In genomic region chr1:99348375-99349132, GRCh38 we compare ENCODE assay signal across 18 cellular contexts.
"Had no signal": no experiment of that assay in that cellular context is flagged by ENCODE, and none has a peak within 500 bp of the region (broad histone marks: within the 10 kb centered on the region; RNA-seq: fewer than 3 reads in every experiment).

No MANE protein-coding gene starts in this region.

- DNase-seq: activated CD4-positive, alpha-beta T cell treated with anti-CD3 and anti-CD28 coated beads for 1 hour; activated CD4-positive, alpha-beta T cell treated with anti-CD3 and anti-CD28 coated beads, Interleukin-2, amount 50 U/mL, for 48 hours; activated naive CD4-positive, alpha-beta T cell treated with anti-CD3 and anti-CD28 coated beads for 36 hours; activated T-cell treated with anti-CD3 and anti-CD28 coated beads, Interleukin-2, amount 50 U/mL, for 1 hour; caudate nucleus; naive thymus-derived CD8-positive, alpha-beta T cell; right cardiac atrium; small intestine; stimulated activated CD4-positive, alpha-beta T cell treated with anti-CD3 and anti-CD28 coated beads, Interleukin-4, amount 100 ng/mL, for 4 hours; stimulated activated CD8-positive, alpha-beta memory T cell treated with anti-CD3 and anti-CD28 coated beads, Interleukin-4, amount 100 ng/mL, for 48 hours; stimulated activated naive CD8-positive, alpha-beta T cell treated with anti-CD3 and anti-CD28 coated beads, Interleukin-15, Interleukin-2, amounts not matched to agents 100 U/mL and 50 U/mL, for 24 hours; T-helper 1 cell; T1000; transverse colon had no signal

- H3K79me2 ChIP-seq: hepatocyte had no signal

- H3K4me1 Mint-ChIP-seq: naive thymus-derived CD8-positive, alpha-beta T cell had no signal

- H3K27ac ChIP-seq: hepatocyte, transverse colon, VCaP had no signal

- H2AFZ ChIP-seq: hepatocyte had no signal

- H3K4me3 ChIP-seq: hepatocyte, transverse colon had no signal

- H3K36me3 Mint-ChIP-seq: naive thymus-derived CD8-positive, alpha-beta T cell had no signal

- H3K4me1 ChIP-seq: transverse colon had no signal

- H3K4me2 ChIP-seq: hepatocyte had no signal

- H3K27me3 Mint-ChIP-seq: progenitor cell of endocrine pancreas had no signal

- H3K36me3 ChIP-seq: transverse colon had no signal

- H3K27me3 ChIP-seq: hepatocyte, transverse colon had no signal

- H3K27ac Mint-ChIP-seq: activated naive CD4-positive, alpha-beta T cell treated with anti-CD3 and anti-CD28 coated beads for 36 hours; activated T-helper 2 cell treated with anti-CD3 and anti-CD28 coated beads, Interferon-gamma antibody, Interleukin-2, Interleukin-4, amounts not matched to agents 10 μg/mL and 5 μg/mL and 100 μg/mL, durations not matched to agents 14 hours and 24 hours and 36 hours; naive thymus-derived CD8-positive, alpha-beta T cell; progenitor cell of endocrine pancreas had no signal

- H3K9me3 ChIP-seq: transverse colon had no signal

- H3K4me3 Mint-ChIP-seq: activated naive CD4-positive, alpha-beta T cell treated with anti-CD3 and anti-CD28 coated beads for 36 hours; naive thymus-derived CD8-positive, alpha-beta T cell had no signal

- H3K9me3 Mint-ChIP-seq: activated naive CD4-positive, alpha-beta T cell treated with anti-CD3 and anti-CD28 coated beads for 36 hours; activated T-helper 2 cell treated with anti-CD3 and anti-CD28 coated beads, Interferon-gamma antibody, Interleukin-2, Interleukin-4, amounts not matched to agents 10 μg/mL and 5 μg/mL and 100 μg/mL, durations not matched to agents 14 hours and 24 hours and 36 hours had no signal
